In the genomic region with DNA sequence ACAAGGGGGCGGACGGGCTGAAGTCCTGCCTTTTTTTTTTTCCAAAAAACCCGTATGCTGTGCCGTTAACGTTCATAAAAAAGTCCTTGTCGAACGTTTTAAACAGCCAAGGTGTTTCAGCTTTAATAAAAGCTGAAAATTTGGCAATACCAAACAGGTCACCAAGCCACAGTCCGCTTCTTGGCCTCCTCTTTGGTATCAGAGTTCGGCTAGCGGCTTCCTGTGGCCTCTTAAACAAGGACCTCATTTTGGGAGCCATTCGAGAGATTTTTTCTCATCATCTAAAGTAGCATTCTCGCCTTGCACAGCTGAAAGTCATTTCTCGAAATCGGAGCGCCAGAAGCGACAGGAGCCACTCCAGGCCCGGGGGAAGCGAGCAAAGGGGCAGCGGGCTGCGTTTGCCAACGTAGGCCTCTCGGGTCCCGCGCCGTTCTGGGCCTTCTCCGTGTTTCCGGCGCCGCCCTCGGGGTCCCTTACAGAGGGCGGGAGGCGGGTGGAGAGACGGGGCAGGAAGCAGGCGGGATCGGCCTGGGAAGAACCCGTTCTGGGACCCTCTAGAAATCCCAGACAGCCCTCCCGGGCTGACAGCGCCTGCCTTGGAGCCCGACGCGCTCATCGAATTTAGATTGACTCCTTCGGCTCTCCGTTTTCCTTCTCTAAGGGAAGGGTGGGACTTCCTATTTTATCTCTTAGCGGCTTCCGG, we compare ENCODE assay signal across 8 cellular contexts. TPM values are rescaled to one million over a fixed set of nuclear protein-coding genes. Genes with fewer than 3 reads are reported as not detected.
DNase-seq lines count a peak whose midpoint lies in the region; ATAC-seq and TF ChIP-seq lines count a peak whose summit lies in the region.

No MANE protein-coding gene starts in this region.

- H3K4me1 ChIP-seq in mucosa of rectum (ENCODE audit: control insufficient read depth in 2 of 2, insufficient read depth in 2 of 2, low read length in 2 of 2) = peaks cover 11 to 14% of the 10 kb centered on the region in 2 donors

- TF ChIP-seq CTCF in AG10803 (conservative IDR thresholded peaks at IDR 0.05; ENCODE audit: low read length) (no peak), endothelial cell (IDR thresholded peaks at IDR 0.05; ENCODE audit: unreplicated experiment) (no peak)

- H3K9me3 ChIP-seq in mucosa of rectum (ENCODE audit: control insufficient read depth in 2 of 2, low read length in 2 of 2) = no peaks in the 10 kb centered on the region

- H3K36me3 Mint-ChIP-seq in activated CD8-positive, alpha-beta memory T cell treated with anti-CD3 and anti-CD28 coated beads, Interleukin-2, amount 10 ng/mL, durations not matched to agents 7 days and 5 days = peaks cover 34% of the 10 kb centered on the region
- peaks cover 9% of the 10 kb centered on the region for H3K36me3 Mint-ChIP-seq in endothelial cell (ENCODE audit: low read depth, unreplicated experiment)

- H3K27me3 Mint-ChIP-seq in activated CD8-positive, alpha-beta memory T cell treated with anti-CD3 and anti-CD28 coated beads, Interleukin-2, amount 10 ng/mL, durations not matched to agents 7 days and 5 days = no peaks in the 10 kb centered on the region
- peaks cover 14% of the 10 kb centered on the region for H3K27me3 Mint-ChIP-seq in endothelial cell (ENCODE audit: unreplicated experiment)

- peak overlapping the region; percentile 92 to 94 for H3K9ac ChIP-seq in mucosa of rectum (ENCODE audit: low read depth in 1 of 2, low read length in 2 of 2)

- H3K4me1 Mint-ChIP-seq in activated CD8-positive, alpha-beta memory T cell treated with anti-CD3 and anti-CD28 coated beads, Interleukin-2, amount 10 ng/mL, durations not matched to agents 7 days and 5 days = peaks cover 46% of the 10 kb centered on the region
- H3K4me1 Mint-ChIP-seq in endothelial cell (ENCODE audit: unreplicated experiment) = peaks cover 18% of the 10 kb centered on the region

- DNase-seq in AG10803 (ENCODE audit: low read depth) (peak; percentile 75), NCI-H748 treated with DMSO at 0.1 percent for 48 hours (lab: John Stamatoyannopoulos, UW) (peak; percentile 79), endothelial cell (ENCODE audit: low spot score) (peak; percentile 77)
- peak; percentile 81 for DNase-seq in activated CD8-positive, alpha-beta memory T cell treated with anti-CD3 and anti-CD28 coated beads, Interleukin-2, amount 10 ng/mL, durations not matched to agents 7 days and 5 days
- DNase-seq in stimulated activated CD8-positive, alpha-beta memory T cell treated with anti-CD3 and anti-CD28 coated beads, Interleukin-4, amount 100 ng/mL, for 48 hours = peak; percentile 81

- ATAC-seq in GM18867 (IDR thresholded peaks at IDR 0.05; ENCODE audit: unreplicated experiment) = peak; percentile 37
- ATAC-seq in HG03103 (IDR thresholded peaks at IDR 0.05; ENCODE audit: low read depth, unreplicated experiment) = peak; percentile 28
- peak; percentile 61 for ATAC-seq in activated CD8-positive, alpha-beta memory T cell treated with anti-CD3 and anti-CD28 coated beads, Interleukin-2, amount 10 ng/mL, durations not matched to agents 7 days and 5 days

- H3K27ac Mint-ChIP-seq in activated CD8-positive, alpha-beta memory T cell treated with anti-CD3 and anti-CD28 coated beads, Interleukin-2, amount 10 ng/mL, durations not matched to agents 7 days and 5 days = peak overlapping the region; percentile 98
- H3K27ac Mint-ChIP-seq in endothelial cell (ENCODE audit: unreplicated experiment) = peak overlapping the region; percentile 99

- CTCF ChIA-PET in activated CD8-positive, alpha-beta memory T cell treated with anti-CD3 and anti-CD28 coated beads, Interleukin-2, amount 10 ng/mL, durations not matched to agents 7 days and 5 days (lab: Charles Lee) = interaction anchor here (0.6 to 2.3 kb wide), 3 partner anchors 101 to 614 kb away, joined by 3 to 8 read pairs (median 6); partner anchors contain the start of genes CNDP2 and TSHZ1

- H3K9me3 Mint-ChIP-seq in activated CD8-positive, alpha-beta memory T cell treated with anti-CD3 and anti-CD28 coated beads, Interleukin-2, amount 10 ng/mL, durations not matched to agents 7 days and 5 days (ENCODE audit: low read depth) = no peaks in the 10 kb centered on the region
- H3K9me3 Mint-ChIP-seq in endothelial cell (ENCODE audit: unreplicated experiment) = no peaks in the 10 kb centered on the region

- no peaks in the 10 kb centered on the region for H3K36me3 ChIP-seq in mucosa of rectum (ENCODE audit: control insufficient read depth in 2 of 2, insufficient read depth in 2 of 2, low read length in 2 of 2)

- H3K4me3 ChIP-seq in AG10803 (ENCODE audit: low read length) (peak overlapping the region; percentile 90), mucosa of rectum (ENCODE audit: low read length in 2 of 2) (peak overlapping the region; percentile 95 to 99)

- H3K27me3 ChIP-seq in mucosa of rectum (ENCODE audit: control insufficient read depth in 2 of 2, insufficient read depth in 2 of 2, low read length in 2 of 2) = no peaks in the 10 kb centered on the region

- H3K4me3 Mint-ChIP-seq in activated CD8-positive, alpha-beta memory T cell treated with anti-CD3 and anti-CD28 coated beads, Interleukin-2, amount 10 ng/mL, durations not matched to agents 7 days and 5 days = peak overlapping the region; percentile 93
- H3K4me3 Mint-ChIP-seq in endothelial cell (ENCODE audit: unreplicated experiment) = peak overlapping the region; percentile 96

- peak overlapping the region; percentile 95 to 96 for H3K27ac ChIP-seq in mucosa of rectum (ENCODE audit: low read depth in 2 of 2, low read length in 2 of 2)

RNA-seq across cellular contexts. Expression of gene ZNF407, which starts 0.6 kb away (rescaled TPM):
- 10 to 100 TPM; 12.9 to 16.6 TPM for total RNA-seq in activated CD8-positive, alpha-beta memory T cell treated with anti-CD3 and anti-CD28 coated beads, Interleukin-2, amount 10 ng/mL, durations not matched to agents 7 days and 5 days
- 16.8 TPM for total RNA-seq in endothelial cell (ENCODE audit: unreplicated experiment)

Comparison
In these comparisons a context has a peak if more than half of its experiments do, and no peak if none do; other contexts are left out.
1. Peak in every context shown above with its lines: DNase-seq, ATAC-seq, H3K4me3 ChIP-seq and H3K27ac ChIP-seq.